In genomic region chrX:68415289-68415688, GRCh38 we compare ENCODE assay signal across 15 cellular contexts. TPM values are rescaled to one million over a fixed set of nuclear protein-coding genes. Genes with fewer than 3 reads are reported as not detected.
DNase-seq lines count a peak whose midpoint lies in the region; ATAC-seq and TF ChIP-seq lines count a peak whose summit lies in the region.
"Had no signal": no experiment of that assay in that cellular context is flagged by ENCODE, and none has a peak within 500 bp of the region (broad histone marks: within the 10 kb centered on the region; RNA-seq: fewer than 3 reads in every experiment).

No MANE protein-coding gene starts in this region.

- no peaks in the 10 kb centered on the region for H3K27me3 ChIP-seq in PC-9 (ENCODE audit: insufficient read depth, low read depth)
- no peaks in the 10 kb centered on the region for H3K27me3 ChIP-seq in esophagus muscularis mucosa

- H2AFZ ChIP-seq in PC-9 = no peak overlapping the region
- H2AFZ ChIP-seq: GM23338 had no signal

- intact Hi-C loops in PC-9 (cut with micrococcal nuclease; ENCODE audit: unreplicated experiment) (loop anchor here (5.0 kb wide), 2 partner anchors 62 to 82 kb away; partner anchors contain the start of gene YIPF6), esophagus muscularis mucosa (cut with DNase I) (no loop called here)

- 50% methylated on average over 1 of the region's 1 CpG for WGBS in esophagus muscularis mucosa

- no peak overlapping the region for H3K4me3 ChIP-seq in PC-9
- no peak overlapping the region for H3K4me3 ChIP-seq in esophagus muscularis mucosa
- H3K4me3 ChIP-seq: GM23338, K562 had no signal

- ATAC-seq in GM18861 (IDR thresholded peaks at IDR 0.05; ENCODE audit: unreplicated experiment) = no peak
- ATAC-seq: GM23338, K562 had no signal

- CTCF ChIA-PET in PC-9 (lab: Charles Lee) = no interaction called here

- no TSS peak for BruUV-seq in PC-9 (replicated peaks; lab: Mats Ljungman, UMichigan)

- H3K9me3 ChIP-seq in PC-9 (ENCODE audit: insufficient read depth, low read depth) (no peaks in the 10 kb centered on the region), esophagus muscularis mucosa (no peaks in the 10 kb centered on the region)

- H3K4me2 ChIP-seq in PC-9 = peak overlapping the region; percentile 26
- H3K4me2 ChIP-seq: GM23338 had no signal

- H3F3A ChIP-seq in PC-9 (ENCODE audit: insufficient read depth, low read depth) = peaks cover 30% of the 10 kb centered on the region

- POLR2A ChIA-PET in PC-9 (lab: Charles Lee; ENCODE audit: unreplicated experiment) = no interaction called here

- TF ChIP-seq POLR2A in esophagus muscularis mucosa (IDR thresholded peaks at IDR 0.05; ENCODE audit: low read depth) = no peak

- H3K36me3 ChIP-seq in PC-9 (ENCODE audit: low read depth) (no peaks in the 10 kb centered on the region; the same call in 1 of the 2 replicates), esophagus muscularis mucosa (no peaks in the 10 kb centered on the region)

- peaks cover 16% of the 10 kb centered on the region; the same call in 1 of the 2 replicates for H3K79me2 ChIP-seq in PC-9 (ENCODE audit: low read depth)

- DNase-seq in GF-D8 (lab: John Stamatoyannopoulos, UW) (peak; percentile 20), PC-9 (peak; percentile 31 to 58), cerebellar cortex (ENCODE audit: low spot score) (peak; percentile 50), pons (ENCODE audit: low spot score) (peak; percentile 22), esophagus muscularis mucosa (ENCODE audit: extremely low spot score) (no peak), NCI-H446 treated with DMSO at 0.1 percent for 48 hours (lab: John Stamatoyannopoulos, UW) (no peak), hepatic stellate cell (ENCODE audit: low spot score) (no peak)
- DNase-seq: CD4-positive, alpha-beta T cell; endodermal cell; NCI-H2081; posterior cingulate gyrus; stimulated activated CD4-positive, alpha-beta T cell treated with anti-CD3 and anti-CD28 coated beads, Interleukin-4, amount 100 ng/mL, for 4 hours had no signal

- TF ChIP-seq CTCF in PC-9 (conservative IDR thresholded peaks at IDR 0.05) = no peak
- TF ChIP-seq CTCF in esophagus muscularis mucosa (IDR thresholded peaks at IDR 0.05) = no peak

- H4K20me1 ChIP-seq in PC-9 (ENCODE audit: insufficient read depth) = no peaks in the 10 kb centered on the region

- no peak for TF ChIP-seq EP300 in esophagus muscularis mucosa (IDR thresholded peaks at IDR 0.05)

- H3K27ac ChIP-seq in PC-9 (peak overlapping the region; percentile 78), esophagus muscularis mucosa (replicated peaks in 1 of 4) (no peak overlapping the region)

- H3K4me1 ChIP-seq in PC-9 (replicated peaks; ENCODE audit: insufficient read depth) = peaks cover 62% of the 10 kb centered on the region
- H3K4me1 ChIP-seq in esophagus muscularis mucosa = peaks cover 0 to 14% (median 4%) of the 10 kb centered on the region in 4 donors

- H3K9me2 ChIP-seq in PC-9 (ENCODE audit: insufficient read depth) = no peaks in the 10 kb centered on the region

RNA-seq across cellular contexts. Expression of gene OPHN1, which starts 18.0 kb away (rescaled TPM):
- total RNA-seq in PC-9 (2021) (9.3 and 11.6 TPM in 2 replicates), esophagus muscularis mucosa (10 to 100 TPM in 1 of 4 donors, 1 to 10 TPM in 3; 5.1 to 11.2 (median 8.0) TPM)
- total RNA-seq: CD4-positive, alpha-beta T cell had no signal

Comparison
In these comparisons a context has a peak if more than half of its experiments do, and no peak if none do; other contexts are left out.
1. DNase-seq: peak in GF-D8 (single experiment), PC-9 (2 of 2), cerebellar cortex (single experiment) and pons (single experiment); none in esophagus muscularis mucosa (single experiment), NCI-H446 treated with DMSO at 0.1 percent for 48 hours (single experiment) and hepatic stellate cell (single experiment).